In the genomic region with DNA sequence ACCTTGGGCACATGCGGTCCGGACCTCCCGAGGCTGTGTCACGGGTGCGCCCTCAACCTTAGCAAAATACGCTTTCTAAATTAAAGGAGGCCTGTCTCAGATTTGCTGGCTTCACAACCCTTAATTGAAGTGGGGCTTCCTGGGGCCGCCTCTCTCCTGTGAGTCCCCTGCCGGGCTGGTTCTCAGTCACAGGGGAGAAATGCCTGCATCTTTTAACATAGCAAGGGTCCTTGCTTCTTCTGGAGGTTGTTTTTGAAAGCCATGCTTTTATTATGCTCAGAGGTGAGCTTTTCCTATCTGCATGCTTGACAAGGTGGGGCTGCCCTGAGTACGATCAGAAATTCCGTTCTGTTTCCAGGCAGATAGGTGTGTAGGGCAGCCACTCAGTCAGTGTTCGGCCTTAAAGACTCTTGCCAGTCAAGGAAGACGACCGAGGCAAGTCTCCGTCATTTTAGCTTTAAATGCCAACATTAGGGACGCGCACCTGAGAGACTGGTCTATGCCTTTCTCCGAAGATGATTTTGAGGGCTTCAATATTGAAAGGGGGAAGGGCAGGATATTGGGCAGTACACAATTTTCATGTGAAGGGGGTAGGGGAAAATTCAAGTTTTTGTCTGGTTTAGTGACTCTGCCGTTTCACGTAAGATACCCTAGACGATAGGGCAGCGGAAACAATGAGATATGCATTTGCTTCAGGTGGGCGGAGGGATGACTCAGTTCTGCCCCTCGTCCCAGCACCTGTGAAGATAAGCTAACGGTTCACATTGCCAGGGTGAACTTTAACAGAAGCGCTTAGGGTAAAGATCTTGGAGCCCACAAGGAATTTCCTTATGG, we compare ENCODE assay signal across 13 cellular contexts. TPM values are rescaled to one million over a fixed set of nuclear protein-coding genes. Genes with fewer than 3 reads are reported as not detected.
DNase-seq lines count a peak whose midpoint lies in the region; ATAC-seq, FAIRE-seq and TF ChIP-seq lines count a peak whose summit lies in the region.
"Had no signal": no experiment of that assay in that cellular context is flagged by ENCODE, and none has a peak within 500 bp of the region (broad histone marks: within the 10 kb centered on the region; RNA-seq: fewer than 3 reads in every experiment).

No MANE protein-coding gene starts in this region.

- CTCF ChIA-PET in activated CD4-positive, alpha-beta T cell treated with anti-CD3 and anti-CD28 coated beads for 36 hours (lab: Charles Lee) = interaction anchor here (0.7 to 6.5 kb wide), 12 partner anchors 14 to 411 kb away, joined by 3 to 64 read pairs (median 4); no protein-coding TSS in a partner anchor

- H3K9me3 ChIP-seq in astrocyte (ENCODE audit: insufficient read depth, low read depth, low read length) = peaks cover 8% of the 10 kb centered on the region
- H3K9me3 ChIP-seq: thoracic aorta had no signal

- POLR2A ChIA-PET in activated CD4-positive, alpha-beta T cell treated with anti-CD3 and anti-CD28 coated beads for 36 hours (lab: Charles Lee) = interaction anchor here (0.6 to 2.0 kb wide), 9 partner anchors 8 to 96 kb away, joined by 3 to 17 read pairs (median 4); no protein-coding TSS in a partner anchor

- TF ChIP-seq CTCF in GM20000 (IDR thresholded peaks at IDR 0.05; ENCODE audit: extremely low read depth, missing control alignments) (no peak), astrocyte (IDR thresholded peaks at IDR 0.05; ENCODE audit: insufficient read depth, low read depth, low read length) (no peak)

- DNase-seq in GM20000 (ENCODE audit: low spot score) (peak; percentile 60), astrocyte (ENCODE audit: low read depth) (no peak), NCI-H128 (lab: John Stamatoyannopoulos, UW; ENCODE audit: unreplicated experiment) (no peak), NCI-H1092 (lab: John Stamatoyannopoulos, UW) (no peak), A172 (ENCODE audit: low spot score) (no peak)
- peak; percentile 93 for DNase-seq in activated CD4-positive, alpha-beta T cell treated with anti-CD3 and anti-CD28 coated beads for 36 hours
- peak in 2 of 3 donors; percentile 68 to 77 for DNase-seq in stimulated activated CD4-positive, alpha-beta T cell treated with anti-CD3 and anti-CD28 coated beads, TNF-alpha, amount 100 ng/mL, for 48 hours (ENCODE audit: low read depth in 3 of 3)
- DNase-seq in effector CD4-positive, alpha-beta T cell = no peak
- DNase-seq: caudate nucleus, naive B cell, NCI-H2029 had no signal

- no peaks in the 10 kb centered on the region for H4K20me1 ChIP-seq in astrocyte (ENCODE audit: insufficient read depth, low read length)

- peak; percentile 65 for ATAC-seq in activated CD4-positive, alpha-beta T cell treated with anti-CD3 and anti-CD28 coated beads for 36 hours

- H3K27me3 ChIP-seq in astrocyte (ENCODE audit: insufficient read depth, low read length) = peaks cover 6% of the 10 kb centered on the region

- H3K36me3 ChIP-seq in astrocyte (ENCODE audit: insufficient read depth, low read length) = no peaks in the 10 kb centered on the region
- H3K36me3 ChIP-seq: thoracic aorta had no signal

- no peak for FAIRE-seq in astrocyte (lab: Jason Lieb, UNC)

- H2AFZ ChIP-seq in astrocyte (ENCODE audit: low read depth, low read length) = no peak overlapping the region

- intact Hi-C loops in activated CD4-positive, alpha-beta T cell treated with anti-CD3 and anti-CD28 coated beads for 36 hours (cut with DNase I, micrococcal nuclease) = loop anchor here (1.0 kb wide), 3 partner anchors 20 to 96 kb away; no protein-coding TSS in a partner anchor

- no peaks in the 10 kb centered on the region for H3K79me2 ChIP-seq in astrocyte (ENCODE audit: insufficient read depth, low read length)

- H3K36me3 Mint-ChIP-seq in activated CD4-positive, alpha-beta T cell treated with anti-CD3 and anti-CD28 coated beads for 36 hours (ENCODE audit: low read depth) = no peaks in the 10 kb centered on the region
- no peaks in the 10 kb centered on the region for H3K36me3 Mint-ChIP-seq in astrocyte (ENCODE audit: low read depth, unreplicated experiment)
- H3K36me3 Mint-ChIP-seq: naive B cell had no signal

- H3K27ac ChIP-seq in astrocyte (ENCODE audit: low read depth, low read length) = no peak overlapping the region
- H3K27ac ChIP-seq: SK-N-MC, thoracic aorta had no signal

- H3K27me3 Mint-ChIP-seq in activated CD4-positive, alpha-beta T cell treated with anti-CD3 and anti-CD28 coated beads for 36 hours = no peaks in the 10 kb centered on the region
- peaks cover 16% of the 10 kb centered on the region for H3K27me3 Mint-ChIP-seq in astrocyte (ENCODE audit: low read depth, unreplicated experiment)

- H3K4me3 Mint-ChIP-seq in activated CD4-positive, alpha-beta T cell treated with anti-CD3 and anti-CD28 coated beads for 36 hours = peak overlapping the region; percentile 37
- H3K4me3 Mint-ChIP-seq in astrocyte (ENCODE audit: unreplicated experiment) = no peak overlapping the region
- H3K4me3 Mint-ChIP-seq: naive B cell had no signal

- H3K27ac Mint-ChIP-seq in activated CD4-positive, alpha-beta T cell treated with anti-CD3 and anti-CD28 coated beads for 36 hours = peak overlapping the region; percentile 98
- H3K27ac Mint-ChIP-seq in astrocyte (ENCODE audit: unreplicated experiment) = peak overlapping the region; percentile 14

- no peak overlapping the region for H3K9ac ChIP-seq in astrocyte (ENCODE audit: low read length)

- peaks cover 15% of the 10 kb centered on the region for H3K4me1 ChIP-seq in astrocyte (ENCODE audit: insufficient read depth, low read length)

- no peak overlapping the region for H3K4me3 ChIP-seq in astrocyte (ENCODE audit: insufficient read depth, low read depth, low read length)
- H3K4me3 ChIP-seq: SK-N-MC, thoracic aorta had no signal

- H3K4me1 Mint-ChIP-seq in activated CD4-positive, alpha-beta T cell treated with anti-CD3 and anti-CD28 coated beads for 36 hours = peaks cover 67% of the 10 kb centered on the region
- H3K4me1 Mint-ChIP-seq in astrocyte (ENCODE audit: low read depth, unreplicated experiment) = peaks cover 30% of the 10 kb centered on the region

- H3K9me3 Mint-ChIP-seq in activated CD4-positive, alpha-beta T cell treated with anti-CD3 and anti-CD28 coated beads for 36 hours (ENCODE audit: low read depth) = peaks cover 5% of the 10 kb centered on the region
- H3K9me3 Mint-ChIP-seq in astrocyte (ENCODE audit: unreplicated experiment) = no peaks in the 10 kb centered on the region
- H3K9me3 Mint-ChIP-seq: naive B cell had no signal

- peak overlapping the region; percentile 16 for H3K4me2 ChIP-seq in astrocyte (ENCODE audit: low read length)

RNA-seq across cellular contexts. Expression of a gene that starts 5.5 kb away (rescaled TPM):
- 100 to 1,000 TPM; 337 to 354 TPM for total RNA-seq in activated CD4-positive, alpha-beta T cell treated with anti-CD3 and anti-CD28 coated beads for 36 hours
- 815 and 816 TPM in 2 replicates for total RNA-seq in astrocyte
- 75.8 and 85.2 TPM in 2 replicates for total RNA-seq in A172 (2014; rRNA removed; shearing (Covaris generic))

Comparison
In these comparisons a context has a peak if more than half of its experiments do, and no peak if none do; other contexts are left out.
1. DNase-seq: peak in GM20000 (single experiment), activated CD4-positive, alpha-beta T cell treated with anti-CD3 and anti-CD28 coated beads for 36 hours (single experiment) and stimulated activated CD4-positive, alpha-beta T cell treated with anti-CD3 and anti-CD28 coated beads, TNF-alpha, amount 100 ng/mL, for 48 hours (2 of 3); none in astrocyte (single experiment), NCI-H128 (single experiment), effector CD4-positive, alpha-beta T cell (single experiment), NCI-H1092 (single experiment) and A172 (single experiment).